In the genomic region with DNA sequence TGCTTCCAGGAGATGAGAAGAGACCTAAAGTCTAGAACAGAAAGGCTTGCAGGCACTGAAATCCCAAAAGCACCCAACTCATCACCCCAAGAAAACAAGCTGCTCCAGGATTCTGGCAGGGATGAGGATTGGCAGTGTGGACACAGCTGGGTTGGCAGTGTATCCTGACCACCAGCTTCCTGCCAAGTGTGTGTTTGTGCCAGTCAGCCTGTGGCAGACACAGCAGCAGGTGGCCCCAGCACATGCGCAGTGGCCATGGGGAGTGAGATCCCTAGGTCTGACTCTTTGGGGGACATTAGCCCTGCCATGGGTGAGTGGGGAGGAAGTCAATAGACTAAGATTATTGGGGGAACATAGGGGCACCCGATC, we compare ENCODE assay signal across 10 cellular contexts. TPM values are rescaled to one million over a fixed set of nuclear protein-coding genes. Genes with fewer than 3 reads are reported as not detected.
A peak's percentile ranks its signal among the peaks of the same experiment; 100 is the strongest.
DNase-seq lines count a peak whose midpoint lies in the region; ATAC-seq and TF ChIP-seq lines count a peak whose summit lies in the region.
"Had no signal": no experiment of that assay in that cellular context is flagged by ENCODE, and none has a peak within 500 bp of the region (broad histone marks: within the 10 kb centered on the region; RNA-seq: fewer than 3 reads in every experiment).

No MANE protein-coding gene starts in this region.

- H3K4me1 Mint-ChIP-seq in CD4-positive, alpha-beta T cell (ENCODE audit: low read depth): peaks cover 47% of the 10 kb centered on the region

- H3K27ac ChIP-seq in CD4-positive, alpha-beta T cell (ENCODE audit: low read depth, low read length): peak overlapping the region; percentile 14
- peak overlapping the region; percentile 75 to 83 (median 80) for H3K27ac ChIP-seq in body of pancreas
- H3K27ac ChIP-seq: SJSA1, tibial artery had no signal

- H3K27me3 ChIP-seq in CD4-positive, alpha-beta T cell (ENCODE audit: control insufficient read depth, insufficient read depth, low read length): no peaks in the 10 kb centered on the region
- H3K27me3 ChIP-seq in body of pancreas: no peaks in the 10 kb centered on the region
- H3K27me3 ChIP-seq: SJSA1, tibial artery had no signal

- peak in 1 of 10 experiments; percentile 3 for DNase-seq in CD4-positive, alpha-beta T cell
- DNase-seq in NCI-H1092 (lab: John Stamatoyannopoulos, UW) (peak; percentile 95), body of pancreas (peak; percentile 92 to 97 (median 96)), mucosa of descending colon (peak in 1 of 3 donors; percentile 39), 8988T (no peak), ureter (ENCODE audit: low spot score) (no peak), islet precursor cell (no peak), NCI-H1436 treated with DMSO at 0.1 percent for 48 hours (lab: John Stamatoyannopoulos, UW) (no peak)

- TF ChIP-seq POLR2A in body of pancreas (IDR thresholded peaks at IDR 0.05): no peak

- H3K36me3 Mint-ChIP-seq in CD4-positive, alpha-beta T cell (ENCODE audit: low read depth): peaks cover 26% of the 10 kb centered on the region

- H3K9me3 Mint-ChIP-seq in CD4-positive, alpha-beta T cell: no peaks in the 10 kb centered on the region

- no peak for TF ChIP-seq CTCF in CD4-positive, alpha-beta T cell (IDR thresholded peaks at IDR 0.05)
- TF ChIP-seq CTCF in body of pancreas (IDR thresholded peaks at IDR 0.05) (no peak), mucosa of descending colon (IDR thresholded peaks at IDR 0.05) (no peak)

- POLR2A ChIA-PET in CD4-positive, alpha-beta T cell (lab: Charles Lee): interaction anchor here (0.6 to 8.3 kb wide), 7 partner anchors 9 to 736 kb away, joined by 3 to 89 read pairs (median 6); partner anchors contain the start of genes CHTOP, ILF2, JTB and SNAPIN

- WGBS in body of pancreas, 2 donors: 26 to 42% methylated on average over 2 of the region's 2 CpGs

- H3K9me3 ChIP-seq in CD4-positive, alpha-beta T cell (ENCODE audit: control insufficient read depth, low read length): no peaks in the 10 kb centered on the region
- H3K9me3 ChIP-seq in body of pancreas: no peaks in the 10 kb centered on the region
- H3K9me3 ChIP-seq in mucosa of descending colon: no peaks in the 10 kb centered on the region
- H3K9me3 ChIP-seq: SJSA1, tibial artery had no signal

- H3K27ac Mint-ChIP-seq in CD4-positive, alpha-beta T cell: peak overlapping the region; percentile 76

- H3K4me3 ChIP-seq in body of pancreas (no peak overlapping the region), mucosa of descending colon (no peak overlapping the region)
- H3K4me3 ChIP-seq: SJSA1, tibial artery had no signal

- peaks cover 9 to 11% of the 10 kb centered on the region in 2 donors for H3K36me3 ChIP-seq in body of pancreas (replicated peaks in 1 of 2; ENCODE audit: insufficient read depth in 1 of 2, low read depth in 2 of 2)
- no peaks in the 10 kb centered on the region for H3K36me3 ChIP-seq in mucosa of descending colon (ENCODE audit: low read depth)

- intact Hi-C loops in CD4-positive, alpha-beta T cell (cut with DNase I, micrococcal nuclease): loop anchor here in 1 of 2 experiments (2.0 kb wide), 1 partner anchor 15 kb away; the partner anchor contains the start of gene CHTOP
- intact Hi-C loops in body of pancreas (cut with DNase I) (no loop called here), mucosa of descending colon (cut with DNase I, micrococcal nuclease) (no loop called here)

- peaks cover 59% of the 10 kb centered on the region for H3K4me1 ChIP-seq in body of pancreas
- peaks cover 7% of the 10 kb centered on the region for H3K4me1 ChIP-seq in mucosa of descending colon (ENCODE audit: low read depth)
- H3K4me1 ChIP-seq: SJSA1 had no signal

- no peaks in the 10 kb centered on the region for H3K27me3 Mint-ChIP-seq in CD4-positive, alpha-beta T cell

- CTCF ChIA-PET in CD4-positive, alpha-beta T cell (lab: Charles Lee): no interaction called here

- peak overlapping the region; percentile 76 for H3K4me3 Mint-ChIP-seq in CD4-positive, alpha-beta T cell

- ATAC-seq in CD4-positive, alpha-beta T cell (ENCODE audit: poor library complexity): peak; percentile 20
- peak; percentile 93 for ATAC-seq in body of pancreas
- peak; percentile 54 for ATAC-seq in mucosa of descending colon

RNA-seq across cellular contexts. Expression of gene SNAPIN, which starts 8.7 kb away (rescaled TPM):
- 1 to 10 TPM; 7.2 to 7.3 TPM for total RNA-seq in CD4-positive, alpha-beta T cell
- 10 to 100 TPM; 21.8 to 23.7 TPM for total RNA-seq in body of pancreas
- 10 to 100 TPM; 22.6 to 33.7 (median 25.4) TPM for total RNA-seq in mucosa of descending colon
- total RNA-seq in ureter: 37.3 TPM

RNA-seq across cellular contexts. Expression of gene CHTOP, which starts 16.0 kb away (rescaled TPM):
- total RNA-seq in CD4-positive, alpha-beta T cell: 100 to 1,000 TPM in 1 of 2 experiments, 10 to 100 TPM in 1; 97.1 to 102 TPM
- 10 to 100 TPM; 62.3 to 68.0 TPM for total RNA-seq in body of pancreas
- total RNA-seq in mucosa of descending colon: 10 to 100 TPM; 64.2 to 71.8 (median 71.6) TPM
- 91.7 TPM for total RNA-seq in ureter

RNA-seq across cellular contexts. Expression of gene ILF2, which starts 20.9 kb away (rescaled TPM):
- 100 to 1,000 TPM; 140 to 147 TPM for total RNA-seq in CD4-positive, alpha-beta T cell
- 10 to 100 TPM; 57.7 to 59.1 TPM for total RNA-seq in body of pancreas
- total RNA-seq in mucosa of descending colon: 100 to 1,000 TPM in 1 of 3 donors, 10 to 100 TPM in 2; 78.4 to 126 (median 81.3) TPM
- 131 TPM for total RNA-seq in ureter

RNA-seq across cellular contexts. Expression of gene S100A1, which starts 21.6 kb away (rescaled TPM):
- total RNA-seq in CD4-positive, alpha-beta T cell: not detected
- total RNA-seq in body of pancreas (10 to 100 TPM in 1 of 2 donors, 1 to 10 TPM in 1; 7.3 to 57.0 TPM), mucosa of descending colon (1 to 10 TPM in 2 of 3 donors, under 1 TPM in 1; 0.20 to 5.6 (median 2.4) TPM), ureter (not detected)

RNA-seq across cellular contexts. Expression of gene S100A13, which starts 22.5 kb away (rescaled TPM):
- total RNA-seq in CD4-positive, alpha-beta T cell: 1 to 10 TPM; 2.1 to 2.8 TPM
- total RNA-seq in body of pancreas (10 to 100 TPM; 65.3 to 88.7 TPM), mucosa of descending colon (100 to 1,000 TPM in 1 of 3 donors, 10 to 100 TPM in 2; 42.3 to 102 (median 43.9) TPM), ureter (71.6 TPM)

Comparison
In these comparisons a context has a peak if more than half of its experiments do, and no peak if none do; other contexts are left out.
1. ATAC-seq: peak in every context shown above with its lines; median percentile 93 in body of pancreas; 54 in mucosa of descending colon; 20 in CD4-positive, alpha-beta T cell.
2. DNase-seq: peak in NCI-H1092 (single experiment) and body of pancreas (4 of 4); none in 8988T (single experiment), ureter (single experiment), islet precursor cell (single experiment) and NCI-H1436 treated with DMSO at 0.1 percent for 48 hours (single experiment).